11 cellular contexts compared by ENCODE assay signal in genomic region chr10:77835669-77836086, GRCh38.
DNase-seq lines count a peak whose midpoint lies in the region; ATAC-seq and TF ChIP-seq lines count a peak whose summit lies in the region.
"Had no signal": no experiment of that assay in that cellular context is flagged by ENCODE, and none has a peak within 500 bp of the region (broad histone marks: within the 10 kb centered on the region; RNA-seq: fewer than 3 reads in every experiment).

No MANE protein-coding gene starts in this region.

- peak overlapping the region in 1 of 4 donors; percentile 14 for H3K4me3 Mint-ChIP-seq in CD4-positive, CD25-positive, alpha-beta regulatory T cell

- peaks cover 24% of the 10 kb centered on the region for H3K4me1 ChIP-seq in CD4-positive, CD25-positive, alpha-beta regulatory T cell (ENCODE audit: control insufficient read depth, insufficient read depth, low read length, poor library complexity, severe bottlenecking)
- peaks cover 14 to 15% of the 10 kb centered on the region in 2 donors for H3K4me1 ChIP-seq in neuronal stem cell (ENCODE audit: control insufficient read depth in 2 of 2, insufficient read depth in 1 of 2, low read depth in 1 of 2, low read length in 2 of 2)
- H3K4me1 ChIP-seq in hepatocyte (ENCODE audit: insufficient read depth): no peaks in the 10 kb centered on the region

- no peak overlapping the region for H3K4ac ChIP-seq in neuronal stem cell (ENCODE audit: low read length)

- H3K23ac ChIP-seq in neuronal stem cell (ENCODE audit: low read depth, low read length, poor library complexity): peak overlapping the region; percentile 49

- no peak overlapping the region for H4K91ac ChIP-seq in neuronal stem cell (ENCODE audit: low read depth, low read length, poor library complexity)

- H3K4me2 ChIP-seq in neuronal stem cell (ENCODE audit: insufficient read depth, low read length, poor library complexity, severe bottlenecking) (no peak overlapping the region), hepatocyte (no peak overlapping the region)

- H3K14ac ChIP-seq in neuronal stem cell (ENCODE audit: low read length): no peak overlapping the region

- peak overlapping the region; percentile 79 for H3K27ac ChIP-seq in CD4-positive, CD25-positive, alpha-beta regulatory T cell (ENCODE audit: insufficient read depth, low read length, poor library complexity, severe bottlenecking)
- H3K27ac ChIP-seq in neuronal stem cell (replicated peaks; ENCODE audit: low read length): no peak overlapping the region
- no peak overlapping the region for H3K27ac ChIP-seq in hepatocyte

- no peaks in the 10 kb centered on the region for H3K36me3 Mint-ChIP-seq in CD4-positive, CD25-positive, alpha-beta regulatory T cell

- H3K27ac Mint-ChIP-seq in CD4-positive, CD25-positive, alpha-beta regulatory T cell: peak overlapping the region in 2 of 3 donors; percentile 84 to 92

- no peaks in the 10 kb centered on the region for H3K9me2 ChIP-seq in hepatocyte (replicated peaks; ENCODE audit: insufficient read depth)

- no peaks in the 10 kb centered on the region for H3K27me3 Mint-ChIP-seq in CD4-positive, CD25-positive, alpha-beta regulatory T cell

- H2AK5ac ChIP-seq in neuronal stem cell (ENCODE audit: low read depth, low read length): no peak overlapping the region

- no peak overlapping the region for H3K4me3 ChIP-seq in CD4-positive, CD25-positive, alpha-beta regulatory T cell (ENCODE audit: low read depth, low read length)
- H3K4me3 ChIP-seq in neuronal stem cell (ENCODE audit: low read length in 2 of 2) (no peak overlapping the region), hepatocyte (no peak overlapping the region)

- H3K18ac ChIP-seq in neuronal stem cell (ENCODE audit: low read length): no peak overlapping the region

- no peak overlapping the region for H2BK120ac ChIP-seq in neuronal stem cell (ENCODE audit: low read depth, low read length)

- no peaks in the 10 kb centered on the region for H3K9me3 Mint-ChIP-seq in CD4-positive, CD25-positive, alpha-beta regulatory T cell

- DNase-seq in CD4-positive, CD25-positive, alpha-beta regulatory T cell: no peak
- DNase-seq in Kasumi-1 (lab: John Stamatoyannopoulos, UW): peak; percentile 27
- DNase-seq in dermis blood vessel endothelial cell: peak; percentile 62
- DNase-seq in neuronal stem cell (ENCODE audit: low spot score): no peak
- no peak for DNase-seq in cerebellum (ENCODE audit: low spot score)
- DNase-seq in hepatocyte (ENCODE audit: low spot score): no peak
- DNase-seq in amniotic stem cell (lab: John Stamatoyannopoulos, UW): no peak
- DNase-seq: cortex of kidney, NCI-H1105 treated with DMSO at 0.1 percent for 48 hours, SW 1271 had no signal

- peaks cover 0 to 40% (median 12%) of the 10 kb centered on the region in 4 donors for H3K4me1 Mint-ChIP-seq in CD4-positive, CD25-positive, alpha-beta regulatory T cell

- H3K79me2 ChIP-seq in hepatocyte: no peaks in the 10 kb centered on the region

- no peak overlapping the region for H3K9ac ChIP-seq in neuronal stem cell (ENCODE audit: low read depth, low read length, poor library complexity)

- no peak overlapping the region for H2BK5ac ChIP-seq in neuronal stem cell (ENCODE audit: low read length)

- no peaks in the 10 kb centered on the region for H3K79me1 ChIP-seq in neuronal stem cell (ENCODE audit: low read depth, low read length)

- H3K9me3 ChIP-seq in CD4-positive, CD25-positive, alpha-beta regulatory T cell (ENCODE audit: control insufficient read depth in 2 of 2, low read length in 2 of 2): no peaks in the 10 kb centered on the region
- H3K9me3 ChIP-seq in neuronal stem cell (replicated peaks in 1 of 2; ENCODE audit: control insufficient read depth in 2 of 2, insufficient read depth in 1 of 2, low read depth in 1 of 2, low read length in 2 of 2) (no peaks in the 10 kb centered on the region), hepatocyte (ENCODE audit: low read depth) (no peaks in the 10 kb centered on the region)

- no peaks in the 10 kb centered on the region for H3K36me3 ChIP-seq in CD4-positive, CD25-positive, alpha-beta regulatory T cell (ENCODE audit: control insufficient read depth, insufficient read depth, low read length)
- H3K36me3 ChIP-seq in neuronal stem cell (replicated peaks in 1 of 2; ENCODE audit: control insufficient read depth in 2 of 2, insufficient read depth in 2 of 2, low read length in 2 of 2) (peaks cover 29 to 93% of the 10 kb centered on the region in 2 donors), hepatocyte (replicated peaks; ENCODE audit: insufficient read depth, low read depth) (no peaks in the 10 kb centered on the region)

- no peak for TF ChIP-seq CTCF in hepatocyte (IDR thresholded peaks at IDR 0.05; ENCODE audit: poor library complexity)

- no peak overlapping the region for H2BK15ac ChIP-seq in neuronal stem cell (ENCODE audit: low read length)

- H2AFZ ChIP-seq in neuronal stem cell (ENCODE audit: low read length) (no peak overlapping the region), hepatocyte (no peak overlapping the region)

- no peaks in the 10 kb centered on the region for H3K27me3 ChIP-seq in CD4-positive, CD25-positive, alpha-beta regulatory T cell (ENCODE audit: control insufficient read depth, insufficient read depth, low read length)
- no peaks in the 10 kb centered on the region for H3K27me3 ChIP-seq in neuronal stem cell (ENCODE audit: control insufficient read depth in 3 of 3, insufficient read depth in 3 of 3, low read depth in 1 of 3, low read length in 3 of 3)
- no peaks in the 10 kb centered on the region for H3K27me3 ChIP-seq in hepatocyte

- no peak overlapping the region for H4K8ac ChIP-seq in neuronal stem cell (ENCODE audit: low read depth, low read length)

- no CpG with 5 or more reads among the region's 14 CpGs for WGBS in neuronal stem cell (ENCODE audit: extremely low coverage in 2 of 2, insufficient read length in 2 of 2, insufficient replicate concordance in 1 of 2), 2 donors
- WGBS in hepatocyte (ENCODE audit: low lambda C conversion rate, missing lambda C conversion rate): 92% methylated on average over 14 of the region's 14 CpGs

- no peaks in the 10 kb centered on the region for H4K20me1 ChIP-seq in hepatocyte (ENCODE audit: insufficient read depth, poor library complexity, severe bottlenecking)

- no peak for ATAC-seq in CD4-positive, CD25-positive, alpha-beta regulatory T cell (ENCODE audit: low read depth in 2 of 2)
- no peak for ATAC-seq in HG02981 (IDR thresholded peaks at IDR 0.05; ENCODE audit: unreplicated experiment)

- H2BK12ac ChIP-seq in neuronal stem cell (ENCODE audit: low read length): no peak overlapping the region

Comparison
In these comparisons a context has a peak if more than half of its experiments do, and no peak if none do; other contexts are left out.
1. DNase-seq: peak in Kasumi-1 (2 of 2) and dermis blood vessel endothelial cell (single experiment); none in CD4-positive, CD25-positive, alpha-beta regulatory T cell (0 of 3), neuronal stem cell (single experiment), cerebellum (single experiment), hepatocyte (single experiment) and amniotic stem cell (single experiment).